23 cellular contexts compared by ENCODE assay signal in the genomic region with DNA sequence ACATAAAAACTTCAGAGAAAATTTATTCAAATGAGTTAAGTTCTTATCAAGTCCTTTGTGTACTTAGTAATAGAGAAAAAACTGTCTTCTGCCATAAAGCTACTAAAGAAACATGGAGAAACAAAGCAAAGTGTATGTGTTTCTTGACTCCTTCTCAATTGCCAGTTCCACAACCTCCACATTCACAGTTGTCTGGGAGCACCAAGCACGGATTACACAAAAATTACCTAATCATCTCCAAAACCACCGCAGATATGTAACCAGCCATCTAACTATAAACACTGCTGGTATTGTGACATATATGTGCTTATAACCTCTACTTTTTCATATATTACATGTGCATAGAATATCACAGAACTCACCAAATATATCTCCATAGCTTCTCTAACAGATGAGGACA. TPM values are rescaled to one million over a fixed set of nuclear protein-coding genes. Genes with fewer than 3 reads are reported as not detected.
DNase-seq lines count a peak whose midpoint lies in the region; ATAC-seq, FAIRE-seq and TF ChIP-seq lines count a peak whose summit lies in the region.
"Had no signal": no experiment of that assay in that cellular context is flagged by ENCODE, and none has a peak within 500 bp of the region (broad histone marks: within the 10 kb centered on the region; RNA-seq: fewer than 3 reads in every experiment).

No MANE protein-coding gene starts in this region.

- no peaks in the 10 kb centered on the region for H4K20me1 ChIP-seq in astrocyte (ENCODE audit: insufficient read depth, low read length)
- H4K20me1 ChIP-seq: BLaER1 treated with 17β-estradiol and CSF1 and Interleukin-3, amounts not matched to agents 10 nM and 100 nM had no signal

- H2AFZ ChIP-seq in astrocyte (ENCODE audit: low read depth, low read length) = no peak overlapping the region
- H2AFZ ChIP-seq: GM23338 had no signal

- H3K9ac ChIP-seq in astrocyte (ENCODE audit: low read length) = no peak overlapping the region
- H3K9ac ChIP-seq: BLaER1 treated with 17β-estradiol and CSF1 and Interleukin-3, amounts not matched to agents 10 nM and 100 nM had no signal

- H3K4me1 ChIP-seq in astrocyte (ENCODE audit: insufficient read depth, low read length) (peaks cover 4% of the 10 kb centered on the region), upper lobe of left lung (no peaks in the 10 kb centered on the region), Peyer's patch (no peaks in the 10 kb centered on the region)
- H3K4me1 ChIP-seq: BE2C; BLaER1 treated with 17β-estradiol and CSF1 and Interleukin-3, amounts not matched to agents 10 nM and 100 nM had no signal

- no peak for TF ChIP-seq EP300 in upper lobe of left lung (IDR thresholded peaks at IDR 0.05)

- peaks cover 8% of the 10 kb centered on the region for H3K4me1 Mint-ChIP-seq in astrocyte (ENCODE audit: low read depth, unreplicated experiment)
- H3K4me1 Mint-ChIP-seq: CD14-positive monocyte, GM23338, H9 had no signal

- H3K9me3 ChIP-seq in astrocyte (ENCODE audit: insufficient read depth, low read depth, low read length) (no peaks in the 10 kb centered on the region), upper lobe of left lung (no peaks in the 10 kb centered on the region), Peyer's patch (no peaks in the 10 kb centered on the region)
- H3K9me3 ChIP-seq: BE2C; BLaER1 treated with 17β-estradiol and CSF1 and Interleukin-3, amounts not matched to agents 10 nM and 100 nM had no signal

- DNase-seq in GM19239 (ENCODE audit: insufficient read length, low spot score) = no peak
- no peak for DNase-seq in astrocyte (ENCODE audit: low read depth)
- DNase-seq in fibroblast of villous mesenchyme (ENCODE audit: low read depth) = peak; percentile 73
- no peak for DNase-seq in stimulated activated CD4-positive, alpha-beta T cell treated with anti-CD3 and anti-CD28 coated beads, Interleukin-2, amount 100 ng/mL, for 24 hours
- no peak for DNase-seq in 8988T
- DNase-seq in upper lobe of left lung = no peak
- DNase-seq in Peyer's patch = no peak
- DNase-seq: ACHN; AML-193; BE2C; Calu3; CD4-positive, alpha-beta T cell; COR-L47; DMS153; DND-41; H9 had no signal

- WGBS in upper lobe of left lung, 2 donors = 89% methylated on average over 2 of the region's 2 CpGs

- TF ChIP-seq POLR2A in upper lobe of left lung (IDR thresholded peaks at IDR 0.05) (no peak), Peyer's patch (IDR thresholded peaks at IDR 0.05) (no peak)

- TF ChIP-seq CTCF in astrocyte (IDR thresholded peaks at IDR 0.05; ENCODE audit: insufficient read depth, low read depth, low read length) (no peak), fibroblast of villous mesenchyme (IDR thresholded peaks at IDR 0.05; ENCODE audit: insufficient read depth, low read depth, low read length) (no peak), upper lobe of left lung (IDR thresholded peaks at IDR 0.05) (no peak), Peyer's patch (IDR thresholded peaks at IDR 0.05) (no peak)

- no peak for ATAC-seq in upper lobe of left lung (ENCODE audit: low FRiP score in 2 of 2)
- ATAC-seq: GM23338, HCT116 had no signal

- H3K36me3 Mint-ChIP-seq in astrocyte (ENCODE audit: low read depth, unreplicated experiment) = no peaks in the 10 kb centered on the region
- H3K36me3 Mint-ChIP-seq: CD14-positive monocyte had no signal

- H3K36me3 ChIP-seq in astrocyte (ENCODE audit: insufficient read depth, low read length) (no peaks in the 10 kb centered on the region), upper lobe of left lung (no peaks in the 10 kb centered on the region), Peyer's patch (no peaks in the 10 kb centered on the region)
- H3K36me3 ChIP-seq: BE2C; BLaER1 treated with 17β-estradiol and CSF1 and Interleukin-3, amounts not matched to agents 10 nM and 100 nM had no signal

- no peaks in the 10 kb centered on the region for H3K27me3 Mint-ChIP-seq in astrocyte (ENCODE audit: low read depth, unreplicated experiment)
- H3K27me3 Mint-ChIP-seq: CD4-positive, alpha-beta T cell had no signal

- H3K4me3 ChIP-seq in astrocyte (ENCODE audit: insufficient read depth, low read depth, low read length) = no peak overlapping the region
- H3K4me3 ChIP-seq in fibroblast of villous mesenchyme (ENCODE audit: low read depth, low read length) = no peak overlapping the region
- H3K4me3 ChIP-seq in upper lobe of left lung = no peak overlapping the region
- H3K4me3 ChIP-seq in Peyer's patch = no peak overlapping the region
- H3K4me3 ChIP-seq: BLaER1 treated with 17β-estradiol and CSF1 and Interleukin-3, amounts not matched to agents 10 nM and 100 nM; GM23338 had no signal

- no peaks in the 10 kb centered on the region for H3K9me3 Mint-ChIP-seq in astrocyte (ENCODE audit: unreplicated experiment)
- H3K9me3 Mint-ChIP-seq: GM23338, H9 had no signal

- FAIRE-seq in GM19239 (lab: Jason Lieb, UNC) (peak; percentile 8), astrocyte (lab: Jason Lieb, UNC) (peak; percentile 29)
- FAIRE-seq: A204.1, GM12892 had no signal

- H3K27me3 ChIP-seq in astrocyte (ENCODE audit: insufficient read depth, low read length) (no peaks in the 10 kb centered on the region), upper lobe of left lung (no peaks in the 10 kb centered on the region), Peyer's patch (no peaks in the 10 kb centered on the region)
- H3K27me3 ChIP-seq: BE2C; BLaER1 treated with 17β-estradiol and CSF1 and Interleukin-3, amounts not matched to agents 10 nM and 100 nM had no signal

- H3K79me2 ChIP-seq in astrocyte (ENCODE audit: insufficient read depth, low read length) = no peaks in the 10 kb centered on the region

- no peak overlapping the region for H3K27ac ChIP-seq in astrocyte (ENCODE audit: low read depth, low read length)
- peak overlapping the region; percentile 19 for H3K27ac ChIP-seq in temporal lobe (ENCODE audit: low read depth, low read length)
- no peak overlapping the region for H3K27ac ChIP-seq in upper lobe of left lung
- no peak overlapping the region for H3K27ac ChIP-seq in Peyer's patch
- H3K27ac ChIP-seq: BLaER1 treated with 17β-estradiol and CSF1 and Interleukin-3, amounts not matched to agents 10 nM and 100 nM had no signal

- no peak overlapping the region for H3K4me2 ChIP-seq in astrocyte (ENCODE audit: low read length)
- H3K4me2 ChIP-seq: BLaER1 treated with 17β-estradiol and CSF1 and Interleukin-3, amounts not matched to agents 10 nM and 100 nM; GM23338 had no signal

- no peak overlapping the region for H3K4me3 Mint-ChIP-seq in astrocyte (ENCODE audit: unreplicated experiment)
- H3K4me3 Mint-ChIP-seq: CD14-positive monocyte; CD4-positive, alpha-beta T cell; GM23338; H9 had no signal

- no peak overlapping the region for H3K27ac Mint-ChIP-seq in astrocyte (ENCODE audit: unreplicated experiment)
- H3K27ac Mint-ChIP-seq: CD14-positive monocyte; CD4-positive, alpha-beta T cell; GM23338; H9 had no signal

RNA-seq across cellular contexts. Expression of gene MAGI2, which starts 23.1 kb away (rescaled TPM):
- total RNA-seq in astrocyte (5.4 and 5.8 TPM in 2 replicates), fibroblast of villous mesenchyme (20.0 and 24.6 TPM in 2 replicates), temporal lobe (99.1 TPM), upper lobe of left lung (10 to 100 TPM in 4 of 6 donors, 1 to 10 TPM in 2; 7.9 to 84.9 (median 11.8) TPM), Peyer's patch (10 to 100 TPM in 1 of 4 donors, 1 to 10 TPM in 3; 1.6 to 12.4 (median 2.8) TPM)
- total RNA-seq: CD4-positive, alpha-beta T cell had no signal
